ENCODE assay signal across 8 cellular contexts in the genomic region with DNA sequence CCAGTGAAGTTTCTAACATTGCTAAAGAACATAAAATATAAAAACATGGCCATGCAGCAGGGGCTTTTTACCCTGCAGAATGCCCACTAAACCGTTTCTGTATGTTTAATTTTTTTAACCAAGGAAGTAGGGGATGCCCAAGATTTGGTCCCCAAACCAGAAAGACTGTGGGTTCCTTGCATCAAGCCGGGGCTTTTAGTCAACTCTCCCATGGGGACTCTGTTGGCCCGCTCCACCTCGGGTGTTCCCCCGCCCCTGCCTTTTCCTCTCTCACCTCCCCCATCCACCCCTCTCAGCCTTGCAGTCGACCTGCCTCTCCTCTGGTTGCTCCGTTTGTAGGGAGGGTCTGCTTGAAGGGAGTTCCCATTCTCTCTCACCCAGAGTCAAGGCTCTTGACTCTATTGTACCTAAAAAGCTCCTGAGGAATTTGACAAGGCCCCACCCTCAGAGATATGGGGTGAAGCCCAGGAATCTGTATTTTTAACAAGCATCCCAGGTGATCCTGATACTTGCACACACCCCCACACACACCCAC.
DNase-seq lines count a peak whose midpoint lies in the region; ATAC-seq and TF ChIP-seq lines count a peak whose summit lies in the region.

No MANE protein-coding gene starts in this region.

- peaks cover 23% of the 10 kb centered on the region for H3K4me1 ChIP-seq in ACC112 (ENCODE audit: control insufficient read depth, insufficient read depth, low read length, unreplicated experiment)
- H3K4me1 ChIP-seq in MM.1S (ENCODE audit: low read length), result peaks cover 64% of the 10 kb centered on the region
- peaks cover 27 to 31% of the 10 kb centered on the region in 2 experiments for H3K4me1 ChIP-seq in neutrophil (ENCODE audit: control insufficient read depth in 1 of 2, insufficient read depth in 1 of 2, low read depth in 1 of 2, low read length in 1 of 2)
- peaks cover 0 to 17% (median 8%) of the 10 kb centered on the region in 4 donors for H3K4me1 ChIP-seq in tibial nerve

- H3K4me2 ChIP-seq in MM.1S (ENCODE audit: low read depth, low read length), result peak overlapping the region; percentile 54

- peaks cover 90% of the 10 kb centered on the region for H3K4me1 Mint-ChIP-seq in activated T-helper 2 cell treated with anti-CD3 and anti-CD28 coated beads, Interferon-gamma antibody, Interleukin-2, Interleukin-4, amounts not matched to agents 10 μg/mL and 5 μg/mL and 100 μg/mL, durations not matched to agents 14 hours and 24 hours and 36 hours (ENCODE audit: low read depth)

- no peak for TF ChIP-seq CTCF in MM.1S (IDR thresholded peaks at IDR 0.05; ENCODE audit: low read length)
- TF ChIP-seq CTCF in neutrophil (IDR thresholded peaks at IDR 0.05), result no peak
- TF ChIP-seq CTCF in tibial nerve (IDR thresholded peaks at IDR 0.05), result no peak

- peak overlapping the region; percentile 22; the same call in 1 of the 2 replicates for H3K4me3 ChIP-seq in ACC112 (ENCODE audit: low read depth, low read length)
- H3K4me3 ChIP-seq in MM.1S (ENCODE audit: low read length), result peak overlapping the region; percentile 14
- peak overlapping the region; percentile 42 to 59 for H3K4me3 ChIP-seq in neutrophil (ENCODE audit: low read depth in 1 of 2, low read length in 1 of 2)
- H3K4me3 ChIP-seq in tibial nerve, result no peak overlapping the region

- H3K27ac ChIP-seq in ACC112 (ENCODE audit: low read depth, low read length) (peak overlapping the region; percentile 98), MM.1S (ENCODE audit: low read length) (peak overlapping the region; percentile 90), neutrophil (peak overlapping the region; percentile 93), tibial nerve (no peak overlapping the region)

- no peaks in the 10 kb centered on the region for H3K27me3 ChIP-seq in ACC112 (ENCODE audit: insufficient read depth, low read length)
- H3K27me3 ChIP-seq in MM.1S (replicated peaks; ENCODE audit: insufficient read depth, low read length), result no peaks in the 10 kb centered on the region; the same call in 1 of the 2 replicates
- H3K27me3 ChIP-seq in neutrophil, result no peaks in the 10 kb centered on the region
- no peaks in the 10 kb centered on the region for H3K27me3 ChIP-seq in tibial nerve

- H3K27ac Mint-ChIP-seq in activated T-helper 2 cell treated with anti-CD3 and anti-CD28 coated beads, Interferon-gamma antibody, Interleukin-2, Interleukin-4, amounts not matched to agents 10 μg/mL and 5 μg/mL and 100 μg/mL, durations not matched to agents 14 hours and 24 hours and 36 hours, result peak overlapping the region; percentile 100

- H3K36me3 Mint-ChIP-seq in activated T-helper 2 cell treated with anti-CD3 and anti-CD28 coated beads, Interferon-gamma antibody, Interleukin-2, Interleukin-4, amounts not matched to agents 10 μg/mL and 5 μg/mL and 100 μg/mL, durations not matched to agents 14 hours and 24 hours and 36 hours (ENCODE audit: low read depth), result peaks cover 66% of the 10 kb centered on the region

- no peaks in the 10 kb centered on the region for H4K20me1 ChIP-seq in MM.1S (ENCODE audit: insufficient read depth, low read length)

- TF ChIP-seq EP300 in tibial nerve (IDR thresholded peaks at IDR 0.05), result no peak

- H3K9me3 ChIP-seq in MM.1S (replicated peaks; ENCODE audit: insufficient read depth, low read length) (no peaks in the 10 kb centered on the region), neutrophil (no peaks in the 10 kb centered on the region), tibial nerve (peaks cover 0 to 6% (median 0%) of the 10 kb centered on the region in 4 donors)

- no peak for TF ChIP-seq POLR2A in tibial nerve (IDR thresholded peaks at IDR 0.05)

- H3F3A ChIP-seq in MM.1S (ENCODE audit: insufficient read depth, low read length), result peaks cover 41% of the 10 kb centered on the region

- peaks cover 31% of the 10 kb centered on the region for H3K9me3 Mint-ChIP-seq in activated T-helper 2 cell treated with anti-CD3 and anti-CD28 coated beads, Interferon-gamma antibody, Interleukin-2, Interleukin-4, amounts not matched to agents 10 μg/mL and 5 μg/mL and 100 μg/mL, durations not matched to agents 14 hours and 24 hours and 36 hours

- H3K79me2 ChIP-seq in ACC112 (ENCODE audit: control insufficient read depth, insufficient read depth, low read length, unreplicated experiment) (no peaks in the 10 kb centered on the region), MM.1S (ENCODE audit: low read length) (no peaks in the 10 kb centered on the region)

- no peaks in the 10 kb centered on the region for H3K36me3 ChIP-seq in ACC112 (ENCODE audit: insufficient read depth, low read length)
- no peaks in the 10 kb centered on the region for H3K36me3 ChIP-seq in MM.1S (replicated peaks; ENCODE audit: insufficient read depth, low read length)
- H3K36me3 ChIP-seq in neutrophil, result no peaks in the 10 kb centered on the region
- no peaks in the 10 kb centered on the region for H3K36me3 ChIP-seq in tibial nerve

- H3K27me3 Mint-ChIP-seq in activated T-helper 2 cell treated with anti-CD3 and anti-CD28 coated beads, Interferon-gamma antibody, Interleukin-2, Interleukin-4, amounts not matched to agents 10 μg/mL and 5 μg/mL and 100 μg/mL, durations not matched to agents 14 hours and 24 hours and 36 hours (ENCODE audit: low read depth), result no peaks in the 10 kb centered on the region

- H2AFZ ChIP-seq in ACC112 (ENCODE audit: low read length, unreplicated experiment) (no peak overlapping the region), MM.1S (ENCODE audit: low read length) (no peak overlapping the region)

- DNase-seq in MM.1S (no peak), amygdala (lab: John Stamatoyannopoulos, UW) (no peak), NCI-H2196 (lab: John Stamatoyannopoulos, UW; ENCODE audit: unreplicated experiment) (no peak), tibial nerve (ENCODE audit: low spot score in 2 of 2) (no peak)
- DNase-seq in activated T-helper 2 cell treated with anti-CD3 and anti-CD28 coated beads, Interferon-gamma antibody, Interleukin-2, Interleukin-4, amounts not matched to agents 10 μg/mL and 5 μg/mL and 100 μg/mL, durations not matched to agents 14 hours and 24 hours and 36 hours (ENCODE audit: low spot score), result peak; percentile 48

- peak overlapping the region; percentile 46 for H3K9ac ChIP-seq in MM.1S (ENCODE audit: low read length)

- no peak for ATAC-seq in HG02642 (IDR thresholded peaks at IDR 0.05; ENCODE audit: poor library complexity, unreplicated experiment)

- H3K4me3 Mint-ChIP-seq in activated T-helper 2 cell treated with anti-CD3 and anti-CD28 coated beads, Interferon-gamma antibody, Interleukin-2, Interleukin-4, amounts not matched to agents 10 μg/mL and 5 μg/mL and 100 μg/mL, durations not matched to agents 14 hours and 24 hours and 36 hours (ENCODE audit: low read depth), result peak overlapping the region; percentile 57

- WGBS in tibial nerve, 2 donors, result 69 to 77% methylated on average over 7 of the region's 7 CpGs

- intact Hi-C loops in activated T-helper 2 cell treated with anti-CD3 and anti-CD28 coated beads, Interferon-gamma antibody, Interleukin-2, Interleukin-4, amounts not matched to agents 10 μg/mL and 5 μg/mL and 100 μg/mL, durations not matched to agents 14 hours and 24 hours and 36 hours (cut with micrococcal nuclease), result loop anchor here (1.0 to 2.0 kb wide), 13 partner anchors 22 to 510 kb away; no protein-coding TSS in a partner anchor

- no peaks in the 10 kb centered on the region for H3K9me2 ChIP-seq in MM.1S (replicated peaks; ENCODE audit: insufficient read depth, low read length)

Comparison
In these comparisons a context has a peak if more than half of its experiments do, and no peak if none do; other contexts are left out.
1. H3K27ac ChIP-seq: peak in ACC112 (single experiment), MM.1S (single experiment) and neutrophil (single experiment); none in tibial nerve (0 of 4).
2. H3K4me3 ChIP-seq: peak in ACC112 (single experiment), MM.1S (single experiment) and neutrophil (2 of 2); none in tibial nerve (0 of 4).